In genomic region chr9:33750307-33750838, GRCh38 we compare ENCODE assay signal across 8 cellular contexts. TPM values are rescaled to one million over a fixed set of nuclear protein-coding genes. Genes with fewer than 3 reads are reported as not detected.
DNase-seq lines count a peak whose midpoint lies in the region; ATAC-seq, FAIRE-seq and TF ChIP-seq lines count a peak whose summit lies in the region.

No MANE protein-coding gene starts in this region.

- no peak for TF ChIP-seq EP300 in esophagus muscularis mucosa (IDR thresholded peaks at IDR 0.05)

- no peak for TF ChIP-seq POLR2A in esophagus muscularis mucosa (IDR thresholded peaks at IDR 0.05; ENCODE audit: low read depth)

- no peaks in the 10 kb centered on the region for H3K9me3 ChIP-seq in ES-I3 (ENCODE audit: control insufficient read depth, insufficient read depth, low read length)
- no peaks in the 10 kb centered on the region for H3K9me3 ChIP-seq in RWPE2 (ENCODE audit: severe bottlenecking)
- H3K9me3 ChIP-seq in esophagus muscularis mucosa = no peaks in the 10 kb centered on the region
- H3K9me3 ChIP-seq in pancreas = no peaks in the 10 kb centered on the region

- H3K9ac ChIP-seq in ES-I3 (ENCODE audit: low read depth, low read length) = peak overlapping the region; percentile 57; the same call in 1 of the 2 replicates

- intact Hi-C loops in esophagus muscularis mucosa (cut with DNase I) (no loop called here), pancreas (cut with DNase I) (no loop called here)

- no peak for DNase-seq in RWPE2 (ENCODE audit: low spot score)
- DNase-seq in esophagus muscularis mucosa (ENCODE audit: extremely low spot score) = no peak
- DNase-seq in pancreas = peak in 2 of 6 donors; percentile 63 to 65
- DNase-seq in 8988T = no peak
- no peak for DNase-seq in NOMO-1 (lab: John Stamatoyannopoulos, UW; ENCODE audit: unreplicated experiment in 2 of 2)
- DNase-seq in inferior parietal cortex (ENCODE audit: extremely low spot score) = no peak
- DNase-seq in Ammon's horn (ENCODE audit: low spot score) = no peak

- H3K27ac ChIP-seq in RWPE2 (ENCODE audit: poor library complexity, severe bottlenecking) (peak overlapping the region; percentile 66), esophagus muscularis mucosa (replicated peaks in 1 of 4) (no peak overlapping the region), pancreas (no peak overlapping the region)

- H3K4me3 ChIP-seq in RWPE2 (ENCODE audit: severe bottlenecking) (peak overlapping the region; percentile 73), esophagus muscularis mucosa (peak overlapping the region; percentile 19 to 25 (median 25)), pancreas (peak overlapping the region in 1 of 4 donors; percentile 12)

- 7% methylated on average over 14 of the region's 35 CpGs for WGBS in esophagus muscularis mucosa
- WGBS in pancreas, 2 donors = 41 to 51% methylated on average over 33 to 35 of the region's 35 CpGs

- H3K4me1 ChIP-seq in ES-I3 (ENCODE audit: insufficient read depth, low read length) (peaks cover 3% of the 10 kb centered on the region; the same call in 1 of the 2 replicates), RWPE2 (ENCODE audit: insufficient read depth, poor library complexity, severe bottlenecking) (peaks cover 17% of the 10 kb centered on the region), esophagus muscularis mucosa (peaks cover 0 to 14% (median 10%) of the 10 kb centered on the region in 4 donors), pancreas (peaks cover 0 to 4% (median 0%) of the 10 kb centered on the region in 3 donors)

- TF ChIP-seq CTCF in RWPE2 (IDR thresholded peaks at IDR 0.05; ENCODE audit: poor library complexity, severe bottlenecking) (no peak), esophagus muscularis mucosa (IDR thresholded peaks at IDR 0.05) (no peak), pancreas (IDR thresholded peaks at IDR 0.05) (no peak)

- H3K27me3 ChIP-seq in RWPE2 (ENCODE audit: insufficient read depth, poor library complexity, severe bottlenecking) (no peaks in the 10 kb centered on the region), esophagus muscularis mucosa (peaks cover 0 to 78% (median 20%) of the 10 kb centered on the region in 4 donors), pancreas (no peaks in the 10 kb centered on the region)

- no peak for FAIRE-seq in pancreas (lab: Jason Lieb, UNC)

- ATAC-seq in RWPE2 (ENCODE audit: low read depth) (peak; percentile 86), pancreas (peak in 3 of 4 donors; percentile 58 to 76 (median 66))

- H3K36me3 ChIP-seq in ES-I3 (ENCODE audit: insufficient read depth, low read length) = no peaks in the 10 kb centered on the region
- H3K36me3 ChIP-seq in RWPE2 (ENCODE audit: low read depth) = peaks cover 6% of the 10 kb centered on the region; the same call in 1 of the 2 replicates
- no peaks in the 10 kb centered on the region for H3K36me3 ChIP-seq in esophagus muscularis mucosa
- no peaks in the 10 kb centered on the region for H3K36me3 ChIP-seq in pancreas

RNA-seq across cellular contexts. Expression of gene PRSS3, which starts 45.0 kb away (rescaled TPM):
- total RNA-seq in esophagus muscularis mucosa (1 to 10 TPM in 1 of 4 donors, under 1 TPM in 1, not detected in 2; 0.99 to 1.4 TPM), pancreas (1,000 to 10,000 TPM in 3 of 6 donors, 100 to 1,000 TPM in 3; 341 to 5,218 (median 1,762) TPM)
- 1,000 to 10,000 TPM in 1 of 2 donors, 100 to 1,000 TPM in 1; 986 to 1,801 TPM for polyA plus RNA-seq in pancreas

Comparison
In these comparisons a context has a peak if more than half of its experiments do, and no peak if none do; other contexts are left out.
1. RNA of gene PRSS3, which starts 45.0 kb away (total RNA-seq): 341 to 5,218 TPM in pancreas; 0.99 to 1.4 TPM in esophagus muscularis mucosa; every median in the first group is over 100 times any median in the second.